ENCODE assay signal across 27 cellular contexts in the genomic region with DNA sequence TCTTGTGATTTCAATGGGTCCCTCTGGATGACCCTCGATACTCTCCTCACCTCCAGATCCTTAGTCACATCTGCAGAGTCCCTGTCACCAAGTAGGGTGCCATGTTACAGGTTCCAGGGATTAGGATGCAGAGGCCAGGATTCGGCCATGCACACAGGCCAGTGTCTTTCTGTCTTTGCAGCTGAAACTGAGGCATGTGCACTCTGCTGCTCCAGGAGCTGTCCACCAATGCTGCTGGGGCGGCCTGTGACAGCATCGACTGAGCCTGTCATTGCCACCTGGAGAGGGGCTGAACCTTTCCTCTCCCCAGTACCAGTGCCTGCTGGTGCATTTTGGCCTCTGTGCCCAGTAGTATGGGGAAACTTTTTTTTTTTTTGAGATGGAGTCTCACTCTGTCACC. TPM values are rescaled to one million over a fixed set of nuclear protein-coding genes. Genes with fewer than 3 reads are reported as not detected.
"Had no signal": no experiment of that assay in that cellular context is flagged by ENCODE, and none has a peak within 500 bp of the region (broad histone marks: within the 10 kb centered on the region; RNA-seq: fewer than 3 reads in every experiment).

No MANE protein-coding gene starts in this region.

- H3K4me3 ChIP-seq: dorsolateral prefrontal cortex, hepatocyte, psoas muscle, right lobe of liver, stomach, thoracic aorta, transverse colon had no signal

- H3K27me3 Mint-ChIP-seq: naive thymus-derived CD4-positive, alpha-beta T cell had no signal

- H3K9ac ChIP-seq: parathyroid adenoma had no signal

- H3K27ac ChIP-seq: dorsolateral prefrontal cortex, hepatocyte, parathyroid adenoma, psoas muscle, right lobe of liver, stomach, thoracic aorta, transverse colon had no signal

- DNase-seq: cortex of kidney; effector CD8-positive, alpha-beta T cell; foreskin melanocyte; left colon; mammary epithelial cell; naive thymus-derived CD4-positive, alpha-beta T cell; nucleus accumbens; retina; stimulated activated CD4-positive, alpha-beta T cell treated with anti-CD3 and anti-CD28 coated beads, Interleukin-2, amount 100 ng/mL, for 24 hours; stimulated activated naive CD4-positive, alpha-beta T cell; stomach; substantia nigra; transverse colon had no signal

- H3K4me1 ChIP-seq: parathyroid adenoma had no signal

- H3K36me3 ChIP-seq: right lobe of liver, thoracic aorta, transverse colon had no signal

- H3K9me3 Mint-ChIP-seq: neural crest cell had no signal

- H3K4me2 ChIP-seq: hepatocyte had no signal

- H3K79me2 ChIP-seq: hepatocyte, parathyroid adenoma had no signal

- H3K27me3 ChIP-seq: dorsolateral prefrontal cortex, hepatocyte, right lobe of liver, stomach, transverse colon had no signal

- H2AFZ ChIP-seq: hepatocyte, parathyroid adenoma had no signal

- ATAC-seq: left colon; naive thymus-derived CD4-positive, alpha-beta T cell; psoas muscle; right lobe of liver had no signal

- H3K9me3 ChIP-seq: psoas muscle, right lobe of liver, stomach, thoracic aorta, transverse colon had no signal

RNA-seq across cellular contexts. Expression of a gene that starts 57.2 kb away (rescaled TPM):
- total RNA-seq: dorsolateral prefrontal cortex; hepatocyte; kidney epithelial cell; left colon; lower leg skin; mammary epithelial cell; mesenteric fat pad; mononuclear cell; naive thymus-derived CD4-positive, alpha-beta T cell; neural crest cell; psoas muscle; right lobe of liver; skeletal muscle tissue; stomach; thoracic aorta; transverse colon; urinary bladder had no signal
- polyA plus RNA-seq: esophagus; hepatocyte; mammary epithelial cell; naive thymus-derived CD4-positive, alpha-beta T cell; psoas muscle; stomach; urinary bladder had no signal
